Comparison of ENCODE assay signal across 8 cellular contexts in the genomic region with DNA sequence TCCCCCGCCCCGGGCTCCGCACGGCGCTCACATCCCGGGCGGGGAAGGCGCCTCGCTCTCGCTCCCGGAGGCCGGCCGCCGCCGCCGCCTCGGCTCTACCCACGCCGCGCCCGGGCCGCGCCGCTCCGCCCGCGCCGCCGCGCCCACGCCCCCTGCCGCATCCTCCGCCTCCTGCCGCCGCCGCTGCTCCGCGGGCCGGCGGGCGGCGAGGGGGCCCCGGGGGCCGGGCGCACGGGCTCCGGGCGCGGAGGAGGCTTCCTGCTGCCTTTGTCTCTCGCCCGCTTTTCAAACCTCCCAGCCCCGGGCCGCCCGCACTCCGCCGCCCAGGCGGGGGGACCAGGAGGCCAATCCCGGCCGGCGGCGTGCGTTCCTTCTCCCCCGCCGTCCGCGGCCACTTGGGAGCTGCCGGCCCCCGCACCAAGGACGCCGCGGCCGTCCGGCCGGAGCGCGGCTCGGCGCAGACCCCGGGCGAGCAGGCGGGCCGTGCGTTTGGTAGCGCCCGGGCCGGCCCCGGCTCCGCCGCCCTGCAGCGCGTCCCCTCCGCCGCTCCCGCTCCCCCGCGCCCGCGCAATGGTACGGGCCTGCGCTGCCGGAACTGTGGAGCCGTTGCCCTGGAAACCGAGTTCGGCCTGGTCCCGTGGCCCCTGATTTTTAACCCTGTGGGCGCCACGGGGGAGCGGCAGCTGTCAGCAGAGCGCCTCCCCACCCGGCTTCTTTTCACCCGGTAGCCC.
DNase-seq lines count a peak whose midpoint lies in the region; ATAC-seq lines count a peak whose summit lies in the region.

A gene with protein sequence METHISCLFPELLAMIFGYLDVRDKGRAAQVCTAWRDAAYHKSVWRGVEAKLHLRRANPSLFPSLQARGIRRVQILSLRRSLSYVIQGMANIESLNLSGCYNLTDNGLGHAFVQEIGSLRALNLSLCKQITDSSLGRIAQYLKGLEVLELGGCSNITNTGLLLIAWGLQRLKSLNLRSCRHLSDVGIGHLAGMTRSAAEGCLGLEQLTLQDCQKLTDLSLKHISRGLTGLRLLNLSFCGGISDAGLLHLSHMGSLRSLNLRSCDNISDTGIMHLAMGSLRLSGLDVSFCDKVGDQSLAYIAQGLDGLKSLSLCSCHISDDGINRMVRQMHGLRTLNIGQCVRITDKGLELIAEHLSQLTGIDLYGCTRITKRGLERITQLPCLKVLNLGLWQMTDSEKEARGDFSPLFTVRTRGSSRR (minus strand): TSS at position 287 of the 731 bp plus-strand sequence. CDS start 515 bp downstream, outside the sequence.

- DNase-seq in AG08396 (ENCODE audit: low spot score) = peak; percentile 83
- peak; percentile 86 for DNase-seq in NCI-H510A (lab: John Stamatoyannopoulos, UW)
- DNase-seq in activated CD4-positive, alpha-beta T cell treated with anti-CD3 and anti-CD28 coated beads for 48 hours = peak; percentile 90
- peak; percentile 97 for DNase-seq in left kidney (ENCODE audit: low read depth, low spot score)
- peak; percentile 86 for DNase-seq in stimulated activated CD4-positive, alpha-beta T cell treated with anti-CD3 and anti-CD28 coated beads, Interleukin-1b, Interleukin-23, amount 100 ng/mL, for 48 hours

- ATAC-seq in GM19035 (IDR thresholded peaks at IDR 0.05; ENCODE audit: unreplicated experiment) = peak; percentile 53
- peak; percentile 61 for ATAC-seq in HG03280 (IDR thresholded peaks at IDR 0.05; ENCODE audit: unreplicated experiment)

- H3K27ac ChIP-seq in cingulate gyrus (ENCODE audit: low read depth, low read length) = peak within 1 kb of the TSS; percentile 99

Comparison
In these comparisons a context has a peak if more than half of its experiments do, and no peak if none do; other contexts are left out.
1. Peak in every context shown above with its lines: DNase-seq, ATAC-seq and H3K27ac ChIP-seq.